8 cellular contexts compared by ENCODE assay signal in the genomic region with DNA sequence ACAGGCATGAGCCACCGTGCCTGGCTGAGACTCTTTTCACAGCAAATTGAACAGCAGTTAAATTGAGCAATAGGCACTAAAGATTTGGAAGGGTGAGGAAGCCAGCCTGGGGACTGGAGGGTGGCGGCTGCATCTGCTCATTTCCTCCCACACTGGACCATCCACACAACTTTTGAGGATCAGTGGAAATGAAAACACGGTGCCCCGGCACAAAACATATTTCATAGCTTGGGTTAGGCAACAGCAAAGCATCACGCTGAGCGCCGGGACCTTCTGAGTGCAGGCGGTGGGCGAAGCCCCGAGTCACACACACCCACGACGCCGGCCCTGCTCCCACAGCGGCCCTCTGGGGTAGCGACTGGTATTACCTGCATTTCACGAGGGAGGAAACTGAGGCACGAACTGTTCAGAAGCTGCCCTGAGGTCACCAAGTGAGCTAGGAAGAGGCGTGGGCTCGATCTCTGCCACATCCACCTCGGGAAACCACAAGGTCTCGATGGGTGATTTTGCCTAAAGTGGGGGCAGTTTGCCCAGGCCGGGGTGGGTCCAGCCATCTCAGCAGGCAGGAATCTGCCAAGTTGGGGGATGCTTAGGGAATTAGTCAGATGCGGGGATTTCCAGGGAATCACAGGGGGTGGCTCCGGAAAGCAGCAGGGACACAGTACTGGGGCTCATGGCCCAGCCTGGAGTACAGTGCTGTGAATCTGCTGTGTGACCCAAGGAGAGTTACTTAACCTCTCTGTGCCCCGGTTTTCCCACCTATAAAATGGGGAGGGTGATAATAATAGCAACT. TPM values are rescaled to one million over a fixed set of nuclear protein-coding genes. Genes with fewer than 3 reads are reported as not detected.
A peak's percentile ranks its signal among the peaks of the same experiment; 100 is the strongest.
DNase-seq lines count a peak whose midpoint lies in the region; ATAC-seq and TF ChIP-seq lines count a peak whose summit lies in the region.

No MANE protein-coding gene starts in this region.

- CTCF ChIA-PET in HEK293 (lab: Yijun Ruan, JAX) = interaction anchor here (0.8 to 1.3 kb wide), 2 partner anchors 17 to 64 kb away, joined by 3 to 8 read pairs; no protein-coding TSS in a partner anchor

- H3K9me3 ChIP-seq in HEK293 (ENCODE audit: control insufficient read depth, insufficient read depth, low read depth, low read length) (no peaks in the 10 kb centered on the region), thoracic aorta (no peaks in the 10 kb centered on the region)

- no peaks in the 10 kb centered on the region for H3K27me3 ChIP-seq in thoracic aorta (replicated peaks; ENCODE audit: insufficient read depth)

- POLR2A ChIA-PET in HEK293 (lab: Yijun Ruan, JAX) = no interaction called here

- H3K27ac ChIP-seq in HEK293 (ENCODE audit: extremely low read depth, low read depth, low read length) (no peak overlapping the region), thoracic aorta (peak overlapping the region; percentile 48 to 74)

- ATAC-seq in SK-N-SH treated with all-trans-retinoic acid at 6 μM for 48 hours (peak; percentile 54), thoracic aorta (ENCODE audit: insufficient number of reproducible peaks, low FRiP score, low read depth) (peak; percentile 54), HG03457 (IDR thresholded peaks at IDR 0.05; ENCODE audit: unreplicated experiment) (no peak)

- H3K4me1 ChIP-seq in HEK293 (ENCODE audit: control insufficient read depth, insufficient read depth, low read length) (no peaks in the 10 kb centered on the region; the same call in 1 of the 2 replicates), thoracic aorta (ENCODE audit: control insufficient read depth in 1 of 2, low read depth in 2 of 2) (peaks cover 17 to 34% of the 10 kb centered on the region in 2 donors)

- no peak overlapping the region for H3K4me3 ChIP-seq in HEK293 (ENCODE audit: low read depth, low read length)
- H3K4me3 ChIP-seq in thoracic aorta = peak overlapping the region; percentile 33

- DNase-seq in fibroblast of the conjunctiva (ENCODE audit: low read depth) (peak; percentile 87), thoracic aorta (ENCODE audit: low spot score) (no peak), HuH-7 (ENCODE audit: low spot score) (no peak), NCI-H510A (lab: John Stamatoyannopoulos, UW) (no peak), NCI-H2029 (lab: John Stamatoyannopoulos, UW) (no peak)

- TF ChIP-seq CTCF in HEK293 (tag by site-specific recombination; IDR thresholded peaks at IDR 0.05) (no peak), thoracic aorta (IDR thresholded peaks at IDR 0.05) (no peak)

- H3K36me3 ChIP-seq in HEK293 (ENCODE audit: control insufficient read depth in 2 of 2, insufficient read depth in 1 of 2, low read length in 2 of 2) (no peaks in the 10 kb centered on the region), thoracic aorta (no peaks in the 10 kb centered on the region)

TF ChIP-seq in HEK293, 187 proteins besides CTCF, POLR2A, EP300 and RAD21:
- peak; percentile 49 for TF ChIP-seq EGR2 (tag by site-specific recombination; IDR thresholded peaks at IDR 0.05; ENCODE audit: low read depth)
- TF ChIP-seq ZFHX2 (tag by site-specific recombination; conservative IDR thresholded peaks at IDR 0.05) = peak; percentile 70
- TF ChIP-seq, protein P1, sequence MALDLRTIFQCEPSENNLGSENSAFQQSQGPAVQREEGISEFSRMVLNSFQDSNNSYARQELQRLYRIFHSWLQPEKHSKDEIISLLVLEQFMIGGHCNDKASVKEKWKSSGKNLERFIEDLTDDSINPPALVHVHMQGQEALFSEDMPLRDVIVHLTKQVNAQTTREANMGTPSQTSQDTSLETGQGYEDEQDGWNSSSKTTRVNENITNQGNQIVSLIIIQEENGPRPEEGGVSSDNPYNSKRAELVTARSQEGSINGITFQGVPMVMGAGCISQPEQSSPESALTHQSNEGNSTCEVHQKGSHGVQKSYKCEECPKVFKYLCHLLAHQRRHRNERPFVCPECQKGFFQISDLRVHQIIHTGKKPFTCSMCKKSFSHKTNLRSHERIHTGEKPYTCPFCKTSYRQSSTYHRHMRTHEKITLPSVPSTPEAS (tag by site-specific recombination; IDR thresholded peaks at IDR 0.05) = no peak
- peak; percentile 85; the same call in 1 of the 2 replicates for TF ChIP-seq ZNF768 (tag by site-specific recombination; IDR thresholded peaks at IDR 0.05)

TF ChIP-seq in SK-N-SH treated with all-trans-retinoic acid at 6 μM for 48 hours, 23 proteins besides CTCF, POLR2A, EP300 and RAD21:
- TF ChIP-seq PPARA (CRISPR knock-in tag; IDR thresholded peaks at IDR 0.05; ENCODE audit: borderline replicate concordance) (no peak), BACH2 (CRISPR knock-in tag; IDR thresholded peaks at IDR 0.05; ENCODE audit: borderline replicate concordance) (no peak), TOX (CRISPR knock-in tag; IDR thresholded peaks at IDR 0.05; ENCODE audit: borderline replicate concordance) (no peak), ZFP30 (CRISPR knock-in tag; IDR thresholded peaks at IDR 0.05) (no peak), ZNF8 (CRISPR knock-in tag; IDR thresholded peaks at IDR 0.05) (no peak), ZNF565 (CRISPR knock-in tag; conservative IDR thresholded peaks at IDR 0.05; ENCODE audit: low read depth) (no peak)
TF ChIP-seq in SK-N-SH treated with all-trans-retinoic acid at 6 μM for 48 hours: peak in this region for 0.

RNA-seq across cellular contexts. Expression of a gene that starts 3.5 kb away (rescaled TPM):
- 100 to 1,000 TPM in 1 of 2 donors, 10 to 100 TPM in 1; 55.4 to 182 TPM for total RNA-seq in thoracic aorta

RNA-seq across cellular contexts. Expression of a gene that starts 28.1 kb away (rescaled TPM):
- total RNA-seq in thoracic aorta = 10 to 100 TPM; 60.2 to 70.0 TPM
